9 cellular contexts compared by ENCODE assay signal in genomic region chr6:133955136-133955576, GRCh38. TPM values are rescaled to one million over a fixed set of nuclear protein-coding genes. Genes with fewer than 3 reads are reported as not detected.
A peak's percentile ranks its signal among the peaks of the same experiment; 100 is the strongest.
DNase-seq lines count a peak whose midpoint lies in the region; ATAC-seq and TF ChIP-seq lines count a peak whose summit lies in the region.
"Had no signal": no experiment of that assay in that cellular context is flagged by ENCODE, and none has a peak within 500 bp of the region (broad histone marks: within the 10 kb centered on the region; RNA-seq: fewer than 3 reads in every experiment).

No MANE protein-coding gene starts in this region.

- H2AFZ ChIP-seq in GM23248: no peak overlapping the region

- H3K9ac ChIP-seq in GM23248 (no peak overlapping the region; the same call in 1 of the 2 replicates), iPS-20b (ENCODE audit: low read depth, low read length) (peak overlapping the region; percentile 34; the same call in 1 of the 2 replicates)

- H3K27me3 Mint-ChIP-seq in activated T-helper 1 cell treated with anti-CD3 and anti-CD28 coated beads, Interleukin-12 subunit alpha, Interleukin-12 subunit beta, Interleukin-2, Interleukin-4 antibody, amounts not matched to agents 30 ng/mL and 10 ng/mL and 1 ng/mL, durations not matched to agents 14 hours and 24 hours and 36 hours (ENCODE audit: insufficient read depth): peaks cover 4% of the 10 kb centered on the region

- no peak for TF ChIP-seq POLR2A in gastroesophageal sphincter (IDR thresholded peaks at IDR 0.05)

- POLR2A ChIA-PET in AG04449 (lab: Yijun Ruan, JAX): no interaction called here

- TF ChIP-seq CTCF in AG04449 (IDR thresholded peaks at IDR 0.05; ENCODE audit: insufficient read depth, low read length, missing control alignments) (no peak), gastroesophageal sphincter (IDR thresholded peaks at IDR 0.05) (no peak), WERI-Rb-1 (IDR thresholded peaks at IDR 0.05; ENCODE audit: low read depth, low read length) (no peak)

- H3K4me1 Mint-ChIP-seq in activated T-helper 1 cell treated with anti-CD3 and anti-CD28 coated beads, Interleukin-12 subunit alpha, Interleukin-12 subunit beta, Interleukin-2, Interleukin-4 antibody, amounts not matched to agents 30 ng/mL and 10 ng/mL and 1 ng/mL, durations not matched to agents 14 hours and 24 hours and 36 hours (ENCODE audit: low read depth): peaks cover 55% of the 10 kb centered on the region

- no peaks in the 10 kb centered on the region for H3K36me3 Mint-ChIP-seq in activated T-helper 1 cell treated with anti-CD3 and anti-CD28 coated beads, Interleukin-12 subunit alpha, Interleukin-12 subunit beta, Interleukin-2, Interleukin-4 antibody, amounts not matched to agents 30 ng/mL and 10 ng/mL and 1 ng/mL, durations not matched to agents 14 hours and 24 hours and 36 hours (ENCODE audit: low read depth)

- CTCF ChIA-PET in AG04449 (lab: Yijun Ruan, JAX): interaction anchor here (1.0 to 5.9 kb wide), 6 partner anchors 11 to 156 kb away, joined by 3 to 40 read pairs (median 15); no protein-coding TSS in a partner anchor

- peaks cover 12% of the 10 kb centered on the region; the same call in 1 of the 2 replicates for H4K20me1 ChIP-seq in GM23248 (ENCODE audit: insufficient read depth)

- 74 to 76% methylated on average over 5 of the region's 5 CpGs for WGBS in GM23248 (ENCODE audit: low coverage in 1 of 2, low lambda C conversion rate in 2 of 2, missing lambda C conversion rate in 2 of 2), 2 experiments
- WGBS in gastroesophageal sphincter (ENCODE audit: low coverage in 1 of 2), 2 donors: 74 to 80% methylated on average over 3 to 5 of the region's 5 CpGs

- H3K4me2 ChIP-seq in GM23248 (ENCODE audit: unreplicated experiment): peak overlapping the region; percentile 17

- in situ Hi-C loops in GM23248 (cut with MboI): no loop called here

- no peaks in the 10 kb centered on the region for H3K9me3 Mint-ChIP-seq in activated T-helper 1 cell treated with anti-CD3 and anti-CD28 coated beads, Interleukin-12 subunit alpha, Interleukin-12 subunit beta, Interleukin-2, Interleukin-4 antibody, amounts not matched to agents 30 ng/mL and 10 ng/mL and 1 ng/mL, durations not matched to agents 14 hours and 24 hours and 36 hours
- H3K9me3 Mint-ChIP-seq: dendritic cell treated with granulocyte-macrophage colony-stimulating factor and Interleukin-4, amounts not matched to agents 40 ng/mL and 50 ng/mL, for 4 days had no signal

- H3K4me3 Mint-ChIP-seq in activated T-helper 1 cell treated with anti-CD3 and anti-CD28 coated beads, Interleukin-12 subunit alpha, Interleukin-12 subunit beta, Interleukin-2, Interleukin-4 antibody, amounts not matched to agents 30 ng/mL and 10 ng/mL and 1 ng/mL, durations not matched to agents 14 hours and 24 hours and 36 hours: peak overlapping the region; percentile 95
- H3K4me3 Mint-ChIP-seq: dendritic cell treated with granulocyte-macrophage colony-stimulating factor and Interleukin-4, amounts not matched to agents 40 ng/mL and 50 ng/mL, for 4 days had no signal

- intact Hi-C loops in activated T-helper 1 cell treated with anti-CD3 and anti-CD28 coated beads, Interleukin-12 subunit alpha, Interleukin-12 subunit beta, Interleukin-2, Interleukin-4 antibody, amounts not matched to agents 30 ng/mL and 10 ng/mL and 1 ng/mL, durations not matched to agents 14 hours and 24 hours and 36 hours (cut with micrococcal nuclease): loop anchor here (10.0 kb wide), 2 partner anchors 330 to 480 kb away; no protein-coding TSS in a partner anchor

- H3K4me1 ChIP-seq in GM23248 (ENCODE audit: insufficient read depth) (peaks cover 23% of the 10 kb centered on the region), iPS-20b (ENCODE audit: insufficient read depth, low read length) (peaks cover 15% of the 10 kb centered on the region), gastroesophageal sphincter (peaks cover 12 to 51% (median 20%) of the 10 kb centered on the region in 3 donors)

- no peak for TF ChIP-seq EP300 in gastroesophageal sphincter (IDR thresholded peaks at IDR 0.05)

- DNase-seq in AG04449 (ENCODE audit: low read depth, low spot score): no peak
- no peak for DNase-seq in GM23248
- no peak for DNase-seq in activated T-helper 1 cell treated with anti-CD3 and anti-CD28 coated beads, Interleukin-12 subunit alpha, Interleukin-12 subunit beta, Interleukin-2, Interleukin-4 antibody, amounts not matched to agents 30 ng/mL and 10 ng/mL and 1 ng/mL, durations not matched to agents 14 hours and 24 hours and 36 hours (ENCODE audit: low spot score)
- DNase-seq in WERI-Rb-1: no peak
- DNase-seq in NAMALWA (ENCODE audit: low spot score): no peak
- DNase-seq in effector CD4-positive, alpha-beta T cell: no peak

- H3K36me3 ChIP-seq in GM23248 (ENCODE audit: low read depth) (no peaks in the 10 kb centered on the region), iPS-20b (ENCODE audit: insufficient read depth, low read depth, low read length) (no peaks in the 10 kb centered on the region), gastroesophageal sphincter (no peaks in the 10 kb centered on the region), WERI-Rb-1 (no peaks in the 10 kb centered on the region; the same call in 1 of the 2 replicates)

- H3K27ac Mint-ChIP-seq in activated T-helper 1 cell treated with anti-CD3 and anti-CD28 coated beads, Interleukin-12 subunit alpha, Interleukin-12 subunit beta, Interleukin-2, Interleukin-4 antibody, amounts not matched to agents 30 ng/mL and 10 ng/mL and 1 ng/mL, durations not matched to agents 14 hours and 24 hours and 36 hours: no peak overlapping the region
- H3K27ac Mint-ChIP-seq: dendritic cell treated with granulocyte-macrophage colony-stimulating factor and Interleukin-4, amounts not matched to agents 40 ng/mL and 50 ng/mL, for 4 days had no signal

- H3K4me3 ChIP-seq in AG04449 (ENCODE audit: low read depth, low read length) (peak overlapping the region; percentile 18; the same call in 1 of the 2 replicates), GM23248 (peak overlapping the region; percentile 89; the same call in 1 of the 2 replicates), iPS-20b (ENCODE audit: low read length) (peak overlapping the region; percentile 98), gastroesophageal sphincter (no peak overlapping the region), WERI-Rb-1 (ENCODE audit: low read depth, low read length) (no peak overlapping the region)

- peaks cover 15% of the 10 kb centered on the region for H3F3A ChIP-seq in GM23248 (ENCODE audit: insufficient read depth)

- peaks cover 71% of the 10 kb centered on the region for H3K79me2 ChIP-seq in GM23248 (ENCODE audit: insufficient read depth)

- no peak for ATAC-seq in gastroesophageal sphincter

- H3K27me3 ChIP-seq in GM23248 (replicated peaks; ENCODE audit: insufficient read depth) (no peaks in the 10 kb centered on the region), iPS-20b (ENCODE audit: insufficient read depth, low read length) (peaks cover 4% of the 10 kb centered on the region; the same call in 1 of the 2 replicates), gastroesophageal sphincter (no peaks in the 10 kb centered on the region), WERI-Rb-1 (ENCODE audit: insufficient read depth, low read depth, severe bottlenecking) (no peaks in the 10 kb centered on the region)

- no peaks in the 10 kb centered on the region for H3K9me2 ChIP-seq in GM23248 (ENCODE audit: insufficient read depth)

- H3K9me3 ChIP-seq in GM23248 (ENCODE audit: low read depth): no peaks in the 10 kb centered on the region
- no peaks in the 10 kb centered on the region for H3K9me3 ChIP-seq in iPS-20b (ENCODE audit: insufficient read depth, low read depth, low read length)
- no peaks in the 10 kb centered on the region for H3K9me3 ChIP-seq in gastroesophageal sphincter
- no peaks in the 10 kb centered on the region for H3K9me3 ChIP-seq in WERI-Rb-1 (ENCODE audit: severe bottlenecking)

- H3K27ac ChIP-seq in GM23248 (no peak overlapping the region), iPS-20b (ENCODE audit: low read length) (no peak overlapping the region), gastroesophageal sphincter (no peak overlapping the region), WERI-Rb-1 (no peak overlapping the region)

RNA-seq across cellular contexts. Expression of gene TBPL1, which starts 2.1 kb away (rescaled TPM):
- 40.5 and 42.7 TPM in 2 replicates for total RNA-seq in GM23248 (2014; rRNA removed; shearing (Covaris generic))
- 46.0 and 53.5 TPM in 2 replicates for polyA plus RNA-seq in GM23248 (2016; fragmentation: Nextera tagmentation; extraction: Ambion mirVana)
- total RNA-seq in activated T-helper 1 cell treated with anti-CD3 and anti-CD28 coated beads, Interleukin-12 subunit alpha, Interleukin-12 subunit beta, Interleukin-2, Interleukin-4 antibody, amounts not matched to agents 30 ng/mL and 10 ng/mL and 1 ng/mL, durations not matched to agents 14 hours and 24 hours and 36 hours: 40.5 and 42.2 TPM in 2 replicates
- total RNA-seq in gastroesophageal sphincter: 10 to 100 TPM; 10.1 to 19.1 (median 13.7) TPM

Comparison
In these comparisons a context has a peak if more than half of its experiments do, and no peak if none do; other contexts are left out.
1. H3K4me3 ChIP-seq: peak in AG04449 (single experiment), GM23248 (single experiment) and iPS-20b (single experiment); none in gastroesophageal sphincter (0 of 2) and WERI-Rb-1 (single experiment).